Comparison of ENCODE assay signal across 27 cellular contexts in genomic region chr4:184803884-184804283, GRCh38. TPM values are rescaled to one million over a fixed set of nuclear protein-coding genes. Genes with fewer than 3 reads are reported as not detected.
DNase-seq lines count a peak whose midpoint lies in the region; ATAC-seq, FAIRE-seq and TF ChIP-seq lines count a peak whose summit lies in the region.
"Had no signal": no experiment of that assay in that cellular context is flagged by ENCODE, and none has a peak within 500 bp of the region (broad histone marks: within the 10 kb centered on the region; RNA-seq: fewer than 3 reads in every experiment).

No MANE protein-coding gene starts in this region.

- no peak overlapping the region for H3K9ac ChIP-seq in PC-3 (ENCODE audit: low read length)
- peak overlapping the region in 1 of 2 donors; percentile 32 for H3K9ac ChIP-seq in kidney (ENCODE audit: low read length in 2 of 2)
- no peak overlapping the region for H3K9ac ChIP-seq in smooth muscle cell (ENCODE audit: low read depth)

- FAIRE-seq in D721Med (lab: Jason Lieb, UNC) (peak; percentile 44), kidney (lab: Jason Lieb, UNC) (no peak)
- FAIRE-seq: TTC549 had no signal

- no peak for ATAC-seq in PC-3
- ATAC-seq in psoas muscle: no peak
- no peak for ATAC-seq in HG03378 (IDR thresholded peaks at IDR 0.05; ENCODE audit: unreplicated experiment)
- ATAC-seq: activated CD4-positive, alpha-beta T cell treated with anti-CD3 and anti-CD28 coated beads for 36 hours; HCT116; naive thymus-derived CD8-positive, alpha-beta T cell; T-cell had no signal

- WGBS in psoas muscle, 3 donors: 45 to 49% (median 46%) methylated on average over 4 of the region's 4 CpGs
- WGBS in smooth muscle cell (ENCODE audit: low lambda C conversion rate): 83% methylated on average over 4 of the region's 4 CpGs

- DNase-seq in D721Med (ENCODE audit: insufficient read length, low spot score): no peak
- peak; percentile 1 for DNase-seq in PC-3
- DNase-seq in kidney: no peak
- no peak for DNase-seq in psoas muscle
- DNase-seq in smooth muscle cell (lab: John Stamatoyannopoulos, UW; ENCODE audit: unreplicated experiment): no peak
- DNase-seq in globus pallidus (ENCODE audit: low spot score): no peak
- DNase-seq in NAMALWA (ENCODE audit: low spot score): no peak
- DNase-seq: activated CD4-positive, alpha-beta T cell treated with anti-CD3 and anti-CD28 coated beads for 36 hours; activated effector memory CD4-positive, alpha-beta T cell treated with Interleukin-2 at 50 U/mL for 16 hours; activated naive CD8-positive, alpha-beta T cell treated with anti-CD3 and anti-CD28 coated beads, Interleukin-2, amount 10 ng/mL, durations not matched to agents 7 days and 5 days; activated T-cell treated with anti-CD3 and anti-CD28 coated beads for 4 hours; C1 segment of cervical spinal cord; dermis blood vessel endothelial cell; DND-41; KG1; midbrain; naive thymus-derived CD8-positive, alpha-beta T cell; NCI-H1436; NCI-H2081 treated with DMSO at 0.1 percent for 48 hours; NCI-H748 treated with DMSO at 0.1 percent for 48 hours; stimulated activated CD4-positive, alpha-beta T cell treated with anti-CD3 and anti-CD28 coated beads, Interleukin-2, amount 100 ng/mL, for 48 hours; T-cell had no signal

- TF ChIP-seq CTCF in D721Med (IDR thresholded peaks at IDR 0.05; ENCODE audit: insufficient read depth, missing control alignments) (no peak), PC-3 (conservative IDR thresholded peaks at IDR 0.05; ENCODE audit: low read depth, low read length) (no peak), kidney (IDR thresholded peaks at IDR 0.05; ENCODE audit: borderline replicate concordance, extremely low read depth, insufficient read depth) (no peak), psoas muscle (IDR thresholded peaks at IDR 0.05) (no peak), smooth muscle cell (IDR thresholded peaks at IDR 0.05; ENCODE audit: borderline replicate concordance, insufficient read depth, poor library complexity, severe bottlenecking) (no peak)

- H3F3A ChIP-seq in PC-3 (ENCODE audit: low read length, unreplicated experiment) (no peaks in the 10 kb centered on the region), smooth muscle cell (ENCODE audit: low read depth) (no peaks in the 10 kb centered on the region)

- BruUV-seq in PC-3 (replicated peaks; lab: Mats Ljungman, UMichigan): no TSS peak

- POLR2A ChIA-PET in PC-3 (lab: Charles Lee; ENCODE audit: unreplicated experiment): no interaction called here

- H3K27ac ChIP-seq in PC-3 (ENCODE audit: low read length) (peak overlapping the region; percentile 26; the same call in 1 of the 2 replicates), kidney (ENCODE audit: low read depth in 2 of 2, low read length in 2 of 2) (peak overlapping the region; percentile 12 to 34), psoas muscle (peak overlapping the region; percentile 92), smooth muscle cell (ENCODE audit: low read depth) (no peak overlapping the region)
- H3K27ac ChIP-seq: spleen had no signal

- H3K79me2 ChIP-seq in PC-3 (ENCODE audit: low read length) (peaks cover 31% of the 10 kb centered on the region), smooth muscle cell (ENCODE audit: low read depth) (no peaks in the 10 kb centered on the region)

- no peaks in the 10 kb centered on the region for H3K36me3 ChIP-seq in PC-3 (ENCODE audit: low read depth, low read length)
- peaks cover 0 to 8% of the 10 kb centered on the region in 2 donors for H3K36me3 ChIP-seq in kidney (ENCODE audit: control insufficient read depth in 1 of 2, insufficient read depth in 2 of 2, low read length in 2 of 2)
- H3K36me3 ChIP-seq in psoas muscle (ENCODE audit: insufficient read depth in 1 of 2, low read depth in 1 of 2): peaks cover 5 to 43% of the 10 kb centered on the region in 2 donors
- H3K36me3 ChIP-seq in smooth muscle cell (ENCODE audit: low read depth): no peaks in the 10 kb centered on the region
- H3K36me3 ChIP-seq: vagina had no signal

- no peaks in the 10 kb centered on the region for H3K27me3 ChIP-seq in PC-3 (ENCODE audit: low read length)
- no peaks in the 10 kb centered on the region for H3K27me3 ChIP-seq in psoas muscle (ENCODE audit: insufficient read depth in 3 of 3, low read length in 2 of 3)
- H3K27me3 ChIP-seq in smooth muscle cell (ENCODE audit: low read depth): no peaks in the 10 kb centered on the region
- H3K27me3 ChIP-seq: spleen, vagina had no signal

- H2AFZ ChIP-seq in PC-3 (ENCODE audit: low read length) (no peak overlapping the region), smooth muscle cell (ENCODE audit: low read depth) (no peak overlapping the region)

- H3K4me3 ChIP-seq in PC-3 (ENCODE audit: low read length) (no peak overlapping the region), kidney (ENCODE audit: low read length in 2 of 2) (peak overlapping the region; percentile 57 to 80), psoas muscle (peak overlapping the region; percentile 71), smooth muscle cell (no peak overlapping the region)
- H3K4me3 ChIP-seq: spleen had no signal

- H3K4me2 ChIP-seq in PC-3 (ENCODE audit: low read length) (no peak overlapping the region; the same call in 1 of the 2 replicates), smooth muscle cell (no peak overlapping the region)

- H3K9me2 ChIP-seq in PC-3 (replicated peaks; ENCODE audit: low read length): no peaks in the 10 kb centered on the region

- H4K20me1 ChIP-seq in PC-3 (ENCODE audit: low read length): no peaks in the 10 kb centered on the region
- H4K20me1 ChIP-seq in smooth muscle cell (ENCODE audit: low read depth): peaks cover 40% of the 10 kb centered on the region

- intact Hi-C loops in PC-3 (cut with micrococcal nuclease): no loop called here
- intact Hi-C loops in kidney (cut with DNase I): no loop called here
- intact Hi-C loops in psoas muscle (cut with DNase I): loop anchor here in 1 of 2 donors (5.0 to 10.0 kb wide), 2 partner anchors 42 to 341 kb away; partner anchors contain the start of gene SLC25A4

- CTCF ChIA-PET in PC-3 (lab: Charles Lee): no interaction called here

- H3K4me1 ChIP-seq in PC-3 (ENCODE audit: insufficient read depth, low read length) (peaks cover 50% of the 10 kb centered on the region), kidney (ENCODE audit: control insufficient read depth in 1 of 2, insufficient read depth in 1 of 2, low read depth in 1 of 2, low read length in 2 of 2) (peaks cover 22 to 35% of the 10 kb centered on the region in 2 donors), psoas muscle (peaks cover 80% of the 10 kb centered on the region), smooth muscle cell (ENCODE audit: low read depth) (no peaks in the 10 kb centered on the region)

- H3K9me3 ChIP-seq in PC-3 (ENCODE audit: low read length) (no peaks in the 10 kb centered on the region), kidney (ENCODE audit: control insufficient read depth in 1 of 2, low read length in 2 of 2) (no peaks in the 10 kb centered on the region), psoas muscle (no peaks in the 10 kb centered on the region), smooth muscle cell (replicated peaks; ENCODE audit: low read depth) (no peaks in the 10 kb centered on the region)
- H3K9me3 ChIP-seq: spleen, vagina had no signal

RNA-seq across cellular contexts. Expression of gene ACSL1, which starts 21.9 kb away (rescaled TPM):
- total RNA-seq in PC-3 (2014; rRNA removed): 20.0 and 22.9 TPM in 2 replicates
- 98.1 TPM for total RNA-seq in kidney
- 322 TPM for polyA plus RNA-seq in kidney (ENCODE audit: insufficient read depth, low read depth, low replicate concordance)
- 1,000 to 10,000 TPM in 2 of 4 donors, 100 to 1,000 TPM in 2; 257 to 1,392 (median 704) TPM for total RNA-seq in psoas muscle
- 1,000 to 10,000 TPM in 1 of 3 donors, 100 to 1,000 TPM in 2; 435 to 1,333 (median 781) TPM for polyA plus RNA-seq in psoas muscle
- total RNA-seq in smooth muscle cell: 22.4 and 24.5 TPM in 2 replicates
- polyA plus RNA-seq in smooth muscle cell: 12.0 and 13.8 TPM in 2 replicates

Comparison
In these comparisons a context has a peak if more than half of its experiments do, and no peak if none do; other contexts are left out.
1. H3K4me3 ChIP-seq: peak in kidney (2 of 2) and psoas muscle (single experiment); none in PC-3 (single experiment) and smooth muscle cell (single experiment).